Comparison of ENCODE assay signal across 8 cellular contexts in genomic region chr15:92617197-92618037, GRCh38. TPM values are rescaled to one million over a fixed set of nuclear protein-coding genes. Genes with fewer than 3 reads are reported as not detected.
DNase-seq lines count a peak whose midpoint lies in the region; ATAC-seq and TF ChIP-seq lines count a peak whose summit lies in the region.

No MANE protein-coding gene starts in this region.

- TF ChIP-seq CTCF in testis (IDR thresholded peaks at IDR 0.05), result no peak

- no peaks in the 10 kb centered on the region for H3K27me3 ChIP-seq in testis

- WGBS in testis, 2 donors, result 59 to 62% methylated on average over 22 to 24 of the region's 24 CpGs

- peak overlapping the region; percentile 63 for H3K27ac Mint-ChIP-seq in T-helper 17 cell
- H3K27ac Mint-ChIP-seq in naive thymus-derived CD8-positive, alpha-beta T cell, result no peak overlapping the region

- H3K4me3 Mint-ChIP-seq in T-helper 17 cell, result no peak overlapping the region
- H3K4me3 Mint-ChIP-seq in naive thymus-derived CD8-positive, alpha-beta T cell, result no peak overlapping the region

- no peaks in the 10 kb centered on the region for H3K4me1 Mint-ChIP-seq in T-helper 17 cell
- no peaks in the 10 kb centered on the region for H3K4me1 Mint-ChIP-seq in naive thymus-derived CD8-positive, alpha-beta T cell

- H3K36me3 ChIP-seq in testis (ENCODE audit: low read depth, missing control alignments), result no peaks in the 10 kb centered on the region

- no peak overlapping the region for H3K4me3 ChIP-seq in testis

- POLR2A ChIA-PET in naive thymus-derived CD8-positive, alpha-beta T cell (lab: Charles Lee), result no interaction called here

- H3K27me3 Mint-ChIP-seq in T-helper 17 cell, result peaks cover 13% of the 10 kb centered on the region
- H3K27me3 Mint-ChIP-seq in naive thymus-derived CD8-positive, alpha-beta T cell, result no peaks in the 10 kb centered on the region

- TF ChIP-seq POLR2A in testis (IDR thresholded peaks at IDR 0.05), result no peak

- peak; percentile 88 for DNase-seq in HuH-7.5 (ENCODE audit: low spot score)
- DNase-seq in T-helper 17 cell, result no peak
- DNase-seq in iris pigment epithelial cell (ENCODE audit: low read depth), result peak; percentile 24
- peak; percentile 79 for DNase-seq in testis
- no peak for DNase-seq in naive thymus-derived CD8-positive, alpha-beta T cell
- DNase-seq in COLO829 (ENCODE audit: low spot score), result no peak

- ATAC-seq in T-helper 17 cell (no peak), HG03520 (IDR thresholded peaks at IDR 0.05; ENCODE audit: unreplicated experiment) (no peak), GM19463 (IDR thresholded peaks at IDR 0.05; ENCODE audit: unreplicated experiment) (no peak)
- no peak for ATAC-seq in naive thymus-derived CD8-positive, alpha-beta T cell

- H3K27ac ChIP-seq in testis, result peak overlapping the region in 1 of 2 donors; percentile 30

- H3K9me3 Mint-ChIP-seq in naive thymus-derived CD8-positive, alpha-beta T cell, result peaks cover 0 to 3% (median 0%) of the 10 kb centered on the region in 9 donors

- H3K4me1 ChIP-seq in testis, result peaks cover 6% of the 10 kb centered on the region

- H3K36me3 Mint-ChIP-seq in T-helper 17 cell (ENCODE audit: low read depth), result no peaks in the 10 kb centered on the region
- peaks cover 0 to 7% (median 5%) of the 10 kb centered on the region in 3 donors for H3K36me3 Mint-ChIP-seq in naive thymus-derived CD8-positive, alpha-beta T cell

- intact Hi-C loops in testis (cut with DNase I; ENCODE audit: low total_unique reads), result no loop called here

- H3K9me3 ChIP-seq in T-helper 17 cell (ENCODE audit: control insufficient read depth, low read length, poor library complexity, severe bottlenecking) (no peaks in the 10 kb centered on the region), testis (no peaks in the 10 kb centered on the region)

RNA-seq across cellular contexts. Expression of gene FAM174B, which starts 38.2 kb away (rescaled TPM):
- total RNA-seq in T-helper 17 cell, result 1 to 10 TPM; 3.5 to 4.3 TPM
- 10 to 100 TPM; 15.7 to 18.6 TPM for total RNA-seq in testis
- 18.7 TPM for polyA plus RNA-seq in testis (ENCODE audit: insufficient read depth, low read depth, low replicate concordance)
- 10 to 100 TPM in 1 of 2 experiments, 1 to 10 TPM in 1; 9.2 to 10.9 TPM for total RNA-seq in naive thymus-derived CD8-positive, alpha-beta T cell
- 1 to 10 TPM; 3.5 to 6.0 (median 5.9) TPM for polyA plus RNA-seq in naive thymus-derived CD8-positive, alpha-beta T cell

Comparison
In these comparisons a context has a peak if more than half of its experiments do, and no peak if none do; other contexts are left out.
1. DNase-seq: peak in HuH-7.5 (single experiment), iris pigment epithelial cell (single experiment) and testis (single experiment); none in T-helper 17 cell (0 of 3), naive thymus-derived CD8-positive, alpha-beta T cell (0 of 10) and COLO829 (single experiment).